2 cellular contexts compared by ENCODE assay signal in genomic region chr11:22780914-22781593, GRCh38.
TF ChIP-seq lines count a peak whose summit lies in the region.

No MANE protein-coding gene starts in this region.

TF ChIP-seq in SK-N-SH, 30 proteins besides CTCF, POLR2A, EP300 and RAD21 (continued from another document):
- no peak for TF ChIP-seq NFIC (IDR thresholded peaks at IDR 0.05; ENCODE audit: borderline replicate concordance)
TF ChIP-seq in SK-N-SH: peak in this region for 0.

TF ChIP-seq in SK-N-SH treated with all-trans-retinoic acid at 6 μM for 48 hours, 23 proteins besides CTCF, POLR2A, EP300 and RAD21 (continued from another document):
- no peak for TF ChIP-seq PATZ1 (CRISPR knock-in tag; IDR thresholded peaks at IDR 0.05; ENCODE audit: borderline replicate concordance)
- TF ChIP-seq TOX (CRISPR knock-in tag; IDR thresholded peaks at IDR 0.05; ENCODE audit: borderline replicate concordance): no peak
- TF ChIP-seq, protein P1, sequence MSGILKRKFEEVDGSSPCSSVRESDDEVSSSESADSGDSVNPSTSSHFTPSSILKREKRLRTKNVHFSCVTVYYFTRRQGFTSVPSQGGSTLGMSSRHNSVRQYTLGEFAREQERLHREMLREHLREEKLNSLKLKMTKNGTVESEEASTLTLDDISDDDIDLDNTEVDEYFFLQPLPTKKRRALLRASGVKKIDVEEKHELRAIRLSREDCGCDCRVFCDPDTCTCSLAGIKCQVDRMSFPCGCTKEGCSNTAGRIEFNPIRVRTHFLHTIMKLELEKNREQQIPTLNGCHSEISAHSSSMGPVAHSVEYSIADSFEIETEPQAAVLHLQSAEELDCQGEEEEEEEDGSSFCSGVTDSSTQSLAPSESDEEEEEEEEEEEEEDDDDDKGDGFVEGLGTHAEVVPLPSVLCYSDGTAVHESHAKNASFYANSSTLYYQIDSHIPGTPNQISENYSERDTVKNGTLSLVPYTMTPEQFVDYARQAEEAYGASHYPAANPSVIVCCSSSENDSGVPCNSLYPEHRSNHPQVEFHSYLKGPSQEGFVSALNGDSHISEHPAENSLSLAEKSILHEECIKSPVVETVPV (CRISPR knock-in tag; IDR thresholded peaks at IDR 0.05): no peak
- TF ChIP-seq ISL1 (CRISPR knock-in tag; IDR thresholded peaks at IDR 0.05): no peak
- TF ChIP-seq BACH2 (CRISPR knock-in tag; IDR thresholded peaks at IDR 0.05; ENCODE audit: borderline replicate concordance): no peak
- no peak for TF ChIP-seq ZNF565 (CRISPR knock-in tag; conservative IDR thresholded peaks at IDR 0.05; ENCODE audit: low read depth)
- TF ChIP-seq, protein P2, sequence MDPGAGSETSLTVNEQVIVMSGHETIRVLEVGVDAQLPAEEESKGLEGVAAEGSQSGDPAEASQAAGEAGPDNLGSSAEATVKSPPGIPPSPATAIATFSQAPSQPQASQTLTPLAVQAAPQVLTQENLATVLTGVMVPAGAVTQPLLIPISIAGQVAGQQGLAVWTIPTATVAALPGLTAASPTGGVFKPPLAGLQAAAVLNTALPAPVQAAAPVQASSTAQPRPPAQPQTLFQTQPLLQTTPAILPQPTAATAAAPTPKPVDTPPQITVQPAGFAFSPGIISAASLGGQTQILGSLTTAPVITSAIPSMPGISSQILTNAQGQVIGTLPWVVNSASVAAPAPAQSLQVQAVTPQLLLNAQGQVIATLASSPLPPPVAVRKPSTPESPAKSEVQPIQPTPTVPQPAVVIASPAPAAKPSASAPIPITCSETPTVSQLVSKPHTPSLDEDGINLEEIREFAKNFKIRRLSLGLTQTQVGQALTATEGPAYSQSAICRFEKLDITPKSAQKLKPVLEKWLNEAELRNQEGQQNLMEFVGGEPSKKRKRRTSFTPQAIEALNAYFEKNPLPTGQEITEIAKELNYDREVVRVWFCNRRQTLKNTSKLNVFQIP (CRISPR knock-in tag; IDR thresholded peaks at IDR 0.05; ENCODE audit: borderline replicate concordance, low read depth): no peak
